Comparison of ENCODE assay signal across 1 cellular context in the genomic region with DNA sequence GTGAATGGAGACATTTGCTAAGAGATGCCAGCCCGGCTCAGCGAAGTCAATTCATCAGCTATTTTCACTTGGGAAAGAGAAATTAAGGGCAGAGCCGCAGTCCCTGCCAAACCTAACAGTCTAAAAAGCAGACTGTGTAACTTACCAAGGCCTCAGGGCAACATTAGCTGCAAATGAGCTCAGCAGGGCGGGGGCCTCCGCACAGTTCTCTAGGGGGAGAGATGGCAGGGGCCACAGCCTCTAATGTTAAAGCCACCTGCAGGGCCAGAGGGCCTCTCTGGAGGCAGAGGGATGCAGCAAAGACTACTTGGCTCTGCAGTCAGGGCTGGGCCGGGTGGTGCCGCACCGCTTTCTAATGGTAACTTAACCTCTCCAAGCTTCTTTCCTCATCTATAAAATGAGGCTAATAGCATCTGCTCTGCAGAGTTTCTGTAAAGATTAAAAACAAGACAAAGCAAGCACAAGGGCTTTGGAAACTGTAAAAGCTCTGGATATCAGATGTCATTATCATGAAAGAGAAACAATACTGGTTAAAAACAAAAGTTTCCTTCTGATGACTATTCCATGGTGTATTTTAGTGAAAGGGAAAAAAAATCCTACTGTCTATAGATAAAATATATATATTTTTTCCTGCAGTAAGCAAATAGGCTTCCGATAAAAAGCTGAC.
TF ChIP-seq lines count a peak whose summit lies in the region.

No MANE protein-coding gene starts in this region.

TF ChIP-seq in HEK293, 187 proteins besides CTCF, POLR2A, EP300 and RAD21 (continued from another document and continues in another):
- TF ChIP-seq ZNF133 (tag by site-specific recombination; IDR thresholded peaks at IDR 0.05): no peak
- TF ChIP-seq, protein P1, sequence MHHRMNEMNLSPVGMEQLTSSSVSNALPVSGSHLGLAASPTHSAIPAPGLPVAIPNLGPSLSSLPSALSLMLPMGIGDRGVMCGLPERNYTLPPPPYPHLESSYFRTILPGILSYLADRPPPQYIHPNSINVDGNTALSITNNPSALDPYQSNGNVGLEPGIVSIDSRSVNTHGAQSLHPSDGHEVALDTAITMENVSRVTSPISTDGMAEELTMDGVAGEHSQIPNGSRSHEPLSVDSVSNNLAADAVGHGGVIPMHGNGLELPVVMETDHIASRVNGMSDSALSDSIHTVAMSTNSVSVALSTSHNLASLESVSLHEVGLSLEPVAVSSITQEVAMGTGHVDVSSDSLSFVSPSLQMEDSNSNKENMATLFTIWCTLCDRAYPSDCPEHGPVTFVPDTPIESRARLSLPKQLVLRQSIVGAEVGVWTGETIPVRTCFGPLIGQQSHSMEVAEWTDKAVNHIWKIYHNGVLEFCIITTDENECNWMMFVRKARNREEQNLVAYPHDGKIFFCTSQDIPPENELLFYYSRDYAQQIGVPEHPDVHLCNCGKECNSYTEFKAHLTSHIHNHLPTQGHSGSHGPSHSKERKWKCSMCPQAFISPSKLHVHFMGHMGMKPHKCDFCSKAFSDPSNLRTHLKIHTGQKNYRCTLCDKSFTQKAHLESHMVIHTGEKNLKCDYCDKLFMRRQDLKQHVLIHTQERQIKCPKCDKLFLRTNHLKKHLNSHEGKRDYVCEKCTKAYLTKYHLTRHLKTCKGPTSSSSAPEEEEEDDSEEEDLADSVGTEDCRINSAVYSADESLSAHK (tag by site-specific recombination; IDR thresholded peaks at IDR 0.05): peak; percentile 71
- TF ChIP-seq ZNF2 (tag by site-specific recombination; IDR thresholded peaks at IDR 0.05): no peak
- TF ChIP-seq, protein P2, sequence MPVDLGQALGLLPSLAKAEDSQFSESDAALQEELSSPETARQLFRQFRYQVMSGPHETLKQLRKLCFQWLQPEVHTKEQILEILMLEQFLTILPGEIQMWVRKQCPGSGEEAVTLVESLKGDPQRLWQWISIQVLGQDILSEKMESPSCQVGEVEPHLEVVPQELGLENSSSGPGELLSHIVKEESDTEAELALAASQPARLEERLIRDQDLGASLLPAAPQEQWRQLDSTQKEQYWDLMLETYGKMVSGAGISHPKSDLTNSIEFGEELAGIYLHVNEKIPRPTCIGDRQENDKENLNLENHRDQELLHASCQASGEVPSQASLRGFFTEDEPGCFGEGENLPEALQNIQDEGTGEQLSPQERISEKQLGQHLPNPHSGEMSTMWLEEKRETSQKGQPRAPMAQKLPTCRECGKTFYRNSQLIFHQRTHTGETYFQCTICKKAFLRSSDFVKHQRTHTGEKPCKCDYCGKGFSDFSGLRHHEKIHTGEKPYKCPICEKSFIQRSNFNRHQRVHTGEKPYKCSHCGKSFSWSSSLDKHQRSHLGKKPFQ (tag by site-specific recombination; IDR thresholded peaks at IDR 0.05): no peak
- no peak for TF ChIP-seq ZNF501 (tag by site-specific recombination; IDR thresholded peaks at IDR 0.05)
- TF ChIP-seq ZNF585B (tag by site-specific recombination; IDR thresholded peaks at IDR 0.05): no peak
- TF ChIP-seq ZNF121 (tag by site-specific recombination; IDR thresholded peaks at IDR 0.05): no peak
- no peak for TF ChIP-seq ZNF19 (tag by site-specific recombination; IDR thresholded peaks at IDR 0.05; ENCODE audit: low read depth)
- no peak for TF ChIP-seq ZNF510 (tag by site-specific recombination; IDR thresholded peaks at IDR 0.05; ENCODE audit: insufficient replicate concordance)
- no peak for TF ChIP-seq ZNF266 (tag by site-specific recombination; IDR thresholded peaks at IDR 0.05; ENCODE audit: low read depth)
- TF ChIP-seq, protein P3, sequence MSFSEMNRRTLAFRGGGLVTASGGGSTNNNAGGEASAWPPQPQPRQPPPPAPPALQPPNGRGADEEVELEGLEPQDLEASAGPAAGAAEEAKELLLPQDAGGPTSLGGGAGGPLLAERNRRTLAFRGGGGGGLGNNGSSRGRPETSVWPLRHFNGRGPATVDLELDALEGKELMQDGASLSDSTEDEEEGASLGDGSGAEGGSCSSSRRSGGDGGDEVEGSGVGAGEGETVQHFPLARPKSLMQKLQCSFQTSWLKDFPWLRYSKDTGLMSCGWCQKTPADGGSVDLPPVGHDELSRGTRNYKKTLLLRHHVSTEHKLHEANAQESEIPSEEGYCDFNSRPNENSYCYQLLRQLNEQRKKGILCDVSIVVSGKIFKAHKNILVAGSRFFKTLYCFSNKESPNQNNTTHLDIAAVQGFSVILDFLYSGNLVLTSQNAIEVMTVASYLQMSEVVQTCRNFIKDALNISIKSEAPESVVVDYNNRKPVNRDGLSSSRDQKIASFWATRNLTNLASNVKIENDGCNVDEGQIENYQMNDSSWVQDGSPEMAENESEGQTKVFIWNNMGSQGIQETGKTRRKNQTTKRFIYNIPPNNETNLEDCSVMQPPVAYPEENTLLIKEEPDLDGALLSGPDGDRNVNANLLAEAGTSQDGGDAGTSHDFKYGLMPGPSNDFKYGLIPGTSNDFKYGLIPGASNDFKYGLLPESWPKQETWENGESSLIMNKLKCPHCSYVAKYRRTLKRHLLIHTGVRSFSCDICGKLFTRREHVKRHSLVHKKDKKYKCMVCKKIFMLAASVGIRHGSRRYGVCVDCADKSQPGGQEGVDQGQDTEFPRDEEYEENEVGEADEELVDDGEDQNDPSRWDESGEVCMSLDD (tag by site-specific recombination; IDR thresholded peaks at IDR 0.05): no peak
- peak; percentile 56 for TF ChIP-seq ZNF629 (tag by site-specific recombination; IDR thresholded peaks at IDR 0.05)
- TF ChIP-seq, protein P4, sequence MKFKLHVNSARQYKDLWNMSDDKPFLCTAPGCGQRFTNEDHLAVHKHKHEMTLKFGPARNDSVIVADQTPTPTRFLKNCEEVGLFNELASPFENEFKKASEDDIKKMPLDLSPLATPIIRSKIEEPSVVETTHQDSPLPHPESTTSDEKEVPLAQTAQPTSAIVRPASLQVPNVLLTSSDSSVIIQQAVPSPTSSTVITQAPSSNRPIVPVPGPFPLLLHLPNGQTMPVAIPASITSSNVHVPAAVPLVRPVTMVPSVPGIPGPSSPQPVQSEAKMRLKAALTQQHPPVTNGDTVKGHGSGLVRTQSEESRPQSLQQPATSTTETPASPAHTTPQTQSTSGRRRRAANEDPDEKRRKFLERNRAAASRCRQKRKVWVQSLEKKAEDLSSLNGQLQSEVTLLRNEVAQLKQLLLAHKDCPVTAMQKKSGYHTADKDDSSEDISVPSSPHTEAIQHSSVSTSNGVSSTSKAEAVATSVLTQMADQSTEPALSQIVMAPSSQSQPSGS (tag by site-specific recombination; IDR thresholded peaks at IDR 0.05; ENCODE audit: low read depth): no peak
- no peak for TF ChIP-seq KLF9 (tag by site-specific recombination; IDR thresholded peaks at IDR 0.05; ENCODE audit: low read depth)
- TF ChIP-seq TRIM28 (IDR thresholded peaks at IDR 0.05; ENCODE audit: borderline replicate concordance, low read length): peak; percentile 85
- no peak for TF ChIP-seq ZNF155 (tag by site-specific recombination; IDR thresholded peaks at IDR 0.05)
- TF ChIP-seq, protein P5, sequence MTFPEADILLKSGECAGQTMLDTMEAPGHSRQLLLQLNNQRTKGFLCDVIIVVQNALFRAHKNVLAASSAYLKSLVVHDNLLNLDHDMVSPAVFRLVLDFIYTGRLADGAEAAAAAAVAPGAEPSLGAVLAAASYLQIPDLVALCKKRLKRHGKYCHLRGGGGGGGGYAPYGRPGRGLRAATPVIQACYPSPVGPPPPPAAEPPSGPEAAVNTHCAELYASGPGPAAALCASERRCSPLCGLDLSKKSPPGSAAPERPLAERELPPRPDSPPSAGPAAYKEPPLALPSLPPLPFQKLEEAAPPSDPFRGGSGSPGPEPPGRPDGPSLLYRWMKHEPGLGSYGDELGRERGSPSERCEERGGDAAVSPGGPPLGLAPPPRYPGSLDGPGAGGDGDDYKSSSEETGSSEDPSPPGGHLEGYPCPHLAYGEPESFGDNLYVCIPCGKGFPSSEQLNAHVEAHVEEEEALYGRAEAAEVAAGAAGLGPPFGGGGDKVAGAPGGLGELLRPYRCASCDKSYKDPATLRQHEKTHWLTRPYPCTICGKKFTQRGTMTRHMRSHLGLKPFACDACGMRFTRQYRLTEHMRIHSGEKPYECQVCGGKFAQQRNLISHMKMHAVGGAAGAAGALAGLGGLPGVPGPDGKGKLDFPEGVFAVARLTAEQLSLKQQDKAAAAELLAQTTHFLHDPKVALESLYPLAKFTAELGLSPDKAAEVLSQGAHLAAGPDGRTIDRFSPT (tag by site-specific recombination; IDR thresholded peaks at IDR 0.05): no peak
- TF ChIP-seq ZNF521 (tag by site-specific recombination; IDR thresholded peaks at IDR 0.05): no peak
- TF ChIP-seq ZNF658 (tag by site-specific recombination; IDR thresholded peaks at IDR 0.05): no peak
- no peak for TF ChIP-seq SCRT1 (tag by site-specific recombination; IDR thresholded peaks at IDR 0.05; ENCODE audit: borderline replicate concordance)
- no peak for TF ChIP-seq ZNF571 (tag by site-specific recombination; IDR thresholded peaks at IDR 0.05)
- TF ChIP-seq ZNF621 (tag by site-specific recombination; IDR thresholded peaks at IDR 0.05): no peak
- TF ChIP-seq, protein P6, sequence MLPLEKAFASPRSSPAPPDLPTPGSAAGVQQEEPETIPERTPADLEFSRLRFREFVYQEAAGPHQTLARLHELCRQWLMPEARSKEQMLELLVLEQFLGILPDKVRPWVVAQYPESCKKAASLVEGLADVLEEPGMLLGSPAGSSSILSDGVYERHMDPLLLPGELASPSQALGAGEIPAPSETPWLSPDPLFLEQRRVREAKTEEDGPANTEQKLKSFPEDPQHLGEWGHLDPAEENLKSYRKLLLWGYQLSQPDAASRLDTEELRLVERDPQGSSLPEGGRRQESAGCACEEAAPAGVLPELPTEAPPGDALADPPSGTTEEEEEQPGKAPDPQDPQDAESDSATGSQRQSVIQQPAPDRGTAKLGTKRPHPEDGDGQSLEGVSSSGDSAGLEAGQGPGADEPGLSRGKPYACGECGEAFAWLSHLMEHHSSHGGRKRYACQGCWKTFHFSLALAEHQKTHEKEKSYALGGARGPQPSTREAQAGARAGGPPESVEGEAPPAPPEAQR (tag by site-specific recombination; IDR thresholded peaks at IDR 0.05): no peak
- TF ChIP-seq, protein P7, sequence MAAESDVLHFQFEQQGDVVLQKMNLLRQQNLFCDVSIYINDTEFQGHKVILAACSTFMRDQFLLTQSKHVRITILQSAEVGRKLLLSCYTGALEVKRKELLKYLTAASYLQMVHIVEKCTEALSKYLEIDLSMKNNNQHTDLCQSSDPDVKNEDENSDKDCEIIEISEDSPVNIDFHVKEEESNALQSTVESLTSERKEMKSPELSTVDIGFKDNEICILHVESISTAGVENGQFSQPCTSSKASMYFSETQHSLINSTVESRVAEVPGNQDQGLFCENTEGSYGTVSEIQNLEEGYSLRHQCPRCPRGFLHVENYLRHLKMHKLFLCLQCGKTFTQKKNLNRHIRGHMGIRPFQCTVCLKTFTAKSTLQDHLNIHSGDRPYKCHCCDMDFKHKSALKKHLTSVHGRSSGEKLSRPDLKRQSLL (tag by site-specific recombination; IDR thresholded peaks at IDR 0.05): no peak
- no peak for TF ChIP-seq ZNF837 (tag by site-specific recombination; IDR thresholded peaks at IDR 0.05)
- no peak for TF ChIP-seq ZNF416 (tag by site-specific recombination; IDR thresholded peaks at IDR 0.05)
- no peak for TF ChIP-seq ZNF169 (tag by site-specific recombination; IDR thresholded peaks at IDR 0.05)
- no peak for TF ChIP-seq ZNF140 (tag by site-specific recombination; IDR thresholded peaks at IDR 0.05)
- TF ChIP-seq MZF1 (tag by site-specific recombination; IDR thresholded peaks at IDR 0.05; ENCODE audit: borderline replicate concordance): peak; percentile 87; the same call in 1 of the 2 replicates
- no peak for TF ChIP-seq ZNF341 (tag by site-specific recombination; IDR thresholded peaks at IDR 0.05; ENCODE audit: low read depth)
- TF ChIP-seq, protein P8, sequence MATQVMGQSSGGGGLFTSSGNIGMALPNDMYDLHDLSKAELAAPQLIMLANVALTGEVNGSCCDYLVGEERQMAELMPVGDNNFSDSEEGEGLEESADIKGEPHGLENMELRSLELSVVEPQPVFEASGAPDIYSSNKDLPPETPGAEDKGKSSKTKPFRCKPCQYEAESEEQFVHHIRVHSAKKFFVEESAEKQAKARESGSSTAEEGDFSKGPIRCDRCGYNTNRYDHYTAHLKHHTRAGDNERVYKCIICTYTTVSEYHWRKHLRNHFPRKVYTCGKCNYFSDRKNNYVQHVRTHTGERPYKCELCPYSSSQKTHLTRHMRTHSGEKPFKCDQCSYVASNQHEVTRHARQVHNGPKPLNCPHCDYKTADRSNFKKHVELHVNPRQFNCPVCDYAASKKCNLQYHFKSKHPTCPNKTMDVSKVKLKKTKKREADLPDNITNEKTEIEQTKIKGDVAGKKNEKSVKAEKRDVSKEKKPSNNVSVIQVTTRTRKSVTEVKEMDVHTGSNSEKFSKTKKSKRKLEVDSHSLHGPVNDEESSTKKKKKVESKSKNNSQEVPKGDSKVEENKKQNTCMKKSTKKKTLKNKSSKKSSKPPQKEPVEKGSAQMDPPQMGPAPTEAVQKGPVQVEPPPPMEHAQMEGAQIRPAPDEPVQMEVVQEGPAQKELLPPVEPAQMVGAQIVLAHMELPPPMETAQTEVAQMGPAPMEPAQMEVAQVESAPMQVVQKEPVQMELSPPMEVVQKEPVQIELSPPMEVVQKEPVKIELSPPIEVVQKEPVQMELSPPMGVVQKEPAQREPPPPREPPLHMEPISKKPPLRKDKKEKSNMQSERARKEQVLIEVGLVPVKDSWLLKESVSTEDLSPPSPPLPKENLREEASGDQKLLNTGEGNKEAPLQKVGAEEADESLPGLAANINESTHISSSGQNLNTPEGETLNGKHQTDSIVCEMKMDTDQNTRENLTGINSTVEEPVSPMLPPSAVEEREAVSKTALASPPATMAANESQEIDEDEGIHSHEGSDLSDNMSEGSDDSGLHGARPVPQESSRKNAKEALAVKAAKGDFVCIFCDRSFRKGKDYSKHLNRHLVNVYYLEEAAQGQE (tag by site-specific recombination; IDR thresholded peaks at IDR 0.05): no peak
- TF ChIP-seq, protein P9, sequence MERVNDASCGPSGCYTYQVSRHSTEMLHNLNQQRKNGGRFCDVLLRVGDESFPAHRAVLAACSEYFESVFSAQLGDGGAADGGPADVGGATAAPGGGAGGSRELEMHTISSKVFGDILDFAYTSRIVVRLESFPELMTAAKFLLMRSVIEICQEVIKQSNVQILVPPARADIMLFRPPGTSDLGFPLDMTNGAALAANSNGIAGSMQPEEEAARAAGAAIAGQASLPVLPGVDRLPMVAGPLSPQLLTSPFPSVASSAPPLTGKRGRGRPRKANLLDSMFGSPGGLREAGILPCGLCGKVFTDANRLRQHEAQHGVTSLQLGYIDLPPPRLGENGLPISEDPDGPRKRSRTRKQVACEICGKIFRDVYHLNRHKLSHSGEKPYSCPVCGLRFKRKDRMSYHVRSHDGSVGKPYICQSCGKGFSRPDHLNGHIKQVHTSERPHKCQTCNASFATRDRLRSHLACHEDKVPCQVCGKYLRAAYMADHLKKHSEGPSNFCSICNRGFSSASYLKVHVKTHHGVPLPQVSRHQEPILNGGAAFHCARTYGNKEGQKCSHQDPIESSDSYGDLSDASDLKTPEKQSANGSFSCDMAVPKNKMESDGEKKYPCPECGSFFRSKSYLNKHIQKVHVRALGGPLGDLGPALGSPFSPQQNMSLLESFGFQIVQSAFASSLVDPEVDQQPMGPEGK (tag by site-specific recombination; IDR thresholded peaks at IDR 0.05): peak; percentile 78
- TF ChIP-seq PRDM1 (tag by site-specific recombination; IDR thresholded peaks at IDR 0.05): no peak
- 0 out of 2 replicates have a peak, but pooled peaks have one; percentile 38 for TF ChIP-seq ZNF792 (tag by site-specific recombination; IDR thresholded peaks at IDR 0.05)
- TF ChIP-seq ZNF157 (tag by site-specific recombination; IDR thresholded peaks at IDR 0.05): no peak
- no peak for TF ChIP-seq REPIN1 (tag by site-specific recombination; IDR thresholded peaks at IDR 0.05; ENCODE audit: low read depth)
- TF ChIP-seq ZNF184 (tag by site-specific recombination; IDR thresholded peaks at IDR 0.05): no peak; the same call in 1 of the 2 replicates
- no peak for TF ChIP-seq ZSCAN16 (tag by site-specific recombination; IDR thresholded peaks at IDR 0.05)
- TF ChIP-seq ZNF544 (tag by site-specific recombination; IDR thresholded peaks at IDR 0.05): no peak
- no peak for TF ChIP-seq YY2 (tag by site-specific recombination; IDR thresholded peaks at IDR 0.05)
